Comparison of ENCODE assay signal across 34 cellular contexts in genomic region chr2:109089602-109090300, GRCh38. TPM values are rescaled to one million over a fixed set of nuclear protein-coding genes. Genes with fewer than 3 reads are reported as not detected.
DNase-seq lines count a peak whose midpoint lies in the region; ATAC-seq, FAIRE-seq and TF ChIP-seq lines count a peak whose summit lies in the region.
"Had no signal": no experiment of that assay in that cellular context is flagged by ENCODE, and none has a peak within 500 bp of the region (broad histone marks: within the 10 kb centered on the region; RNA-seq: fewer than 3 reads in every experiment).

No MANE protein-coding gene starts in this region.

- H3K27me3 ChIP-seq in PC-3 (ENCODE audit: low read length) (no peaks in the 10 kb centered on the region), MG63 (no peaks in the 10 kb centered on the region)
- H3K27me3 ChIP-seq: Peyer's patch, SJCRH30, testis, vagina had no signal

- intact Hi-C loops in PC-3 (cut with micrococcal nuclease) (no loop called here), left cardiac atrium (cut with DNase I) (no loop called here)

- H3K27ac ChIP-seq in PC-3 (ENCODE audit: low read length) = no peak overlapping the region
- H3K27ac ChIP-seq: 22Rv1, Peyer's patch, psoas muscle, SJCRH30, testis, vagina had no signal

- H3K4me3 Mint-ChIP-seq in activated CD8-positive, alpha-beta memory T cell treated with anti-CD3 and anti-CD28 coated beads, Interleukin-2, amount 10 ng/mL, durations not matched to agents 7 days and 5 days = no peak overlapping the region
- H3K4me3 Mint-ChIP-seq: activated naive CD4-positive, alpha-beta T cell treated with anti-CD3 and anti-CD28 coated beads, Interleukin-2, amount 50 U/mL, for 24 hours; CD4-positive, alpha-beta T cell; H9; immature natural killer cell had no signal

- H4K20me1 ChIP-seq in PC-3 (ENCODE audit: low read length) = no peaks in the 10 kb centered on the region

- H3K4me3 ChIP-seq in PC-3 (ENCODE audit: low read length) (no peak overlapping the region), fibroblast of mammary gland (ENCODE audit: control insufficient read depth, low read depth, low read length) (no peak overlapping the region), MG63 (no peak overlapping the region)
- H3K4me3 ChIP-seq: Peyer's patch, psoas muscle, SJCRH30, testis, vagina had no signal

- CTCF ChIA-PET in activated CD8-positive, alpha-beta memory T cell treated with anti-CD3 and anti-CD28 coated beads, Interleukin-2, amount 10 ng/mL, durations not matched to agents 7 days and 5 days (lab: Charles Lee) = no interaction called here
- CTCF ChIA-PET in PC-3 (lab: Charles Lee) = no interaction called here

- DNase-seq in activated CD8-positive, alpha-beta memory T cell treated with anti-CD3 and anti-CD28 coated beads, Interleukin-2, amount 50 U/mL, for 48 hours = peak; percentile 15
- DNase-seq in activated CD8-positive, alpha-beta memory T cell treated with anti-CD3 and anti-CD28 coated beads, Interleukin-2, amount 10 ng/mL, durations not matched to agents 7 days and 5 days = no peak
- DNase-seq in PC-3 (peak; percentile 15), fibroblast of mammary gland (ENCODE audit: low read depth) (peak; percentile 10), D721Med (ENCODE audit: insufficient read length, low spot score) (no peak), left cardiac atrium (no peak), MG63 (no peak)
- DNase-seq: activated CD4-positive, alpha-beta T cell treated with anti-CD3 and anti-CD28 coated beads, Interleukin-2, amount 50 U/mL, for 4 hours; activated CD4-positive, CD25-positive, alpha-beta regulatory T cell; activated CD8-positive, alpha-beta memory T cell treated with anti-CD3 and anti-CD28 coated beads, Interleukin-2, amount 50 U/mL, for 4 hours; amygdala; CD4-positive, alpha-beta T cell; effector memory CD4-positive, alpha-beta T cell; H9; hippocampal formation; immature natural killer cell; Karpas-422; mesenchymal stem cell; NCI-H1092 treated with DMSO at 0.1 percent for 48 hours; NCI-H1930; NCI-H526 treated with DMSO at 0.1 percent for 48 hours; Peyer's patch; psoas muscle; SJCRH30; stimulated activated CD4-positive, alpha-beta T cell treated with anti-CD3 and anti-CD28 coated beads, Interleukin-15, amount 100 ng/mL, for 24 hours; stimulated activated naive CD4-positive, alpha-beta T cell; T-helper 1 cell; testis had no signal

- peaks cover 8% of the 10 kb centered on the region; the same call in 1 of the 2 replicates for H3K9me3 ChIP-seq in PC-3 (ENCODE audit: low read length)
- H3K9me3 ChIP-seq in MG63 = no peaks in the 10 kb centered on the region
- H3K9me3 ChIP-seq: Peyer's patch, psoas muscle, SJCRH30, testis, vagina had no signal

- POLR2A ChIA-PET in PC-3 (lab: Charles Lee; ENCODE audit: unreplicated experiment) = no interaction called here

- no peak overlapping the region for H3K4me2 ChIP-seq in PC-3 (ENCODE audit: low read length)

- no peaks in the 10 kb centered on the region for H3K9me3 Mint-ChIP-seq in activated CD8-positive, alpha-beta memory T cell treated with anti-CD3 and anti-CD28 coated beads, Interleukin-2, amount 10 ng/mL, durations not matched to agents 7 days and 5 days (ENCODE audit: low read depth)
- H3K9me3 Mint-ChIP-seq: activated naive CD4-positive, alpha-beta T cell treated with anti-CD3 and anti-CD28 coated beads, Interleukin-2, amount 50 U/mL, for 24 hours; immature natural killer cell had no signal

- H2AFZ ChIP-seq in PC-3 (ENCODE audit: low read length) = no peak overlapping the region

- no TSS peak for BruUV-seq in PC-3 (replicated peaks; lab: Mats Ljungman, UMichigan)

- H3K4me1 ChIP-seq in PC-3 (ENCODE audit: insufficient read depth, low read length) = no peaks in the 10 kb centered on the region
- H3K4me1 ChIP-seq: Peyer's patch, psoas muscle, SJCRH30, testis, vagina had no signal

- H3K27ac Mint-ChIP-seq in activated CD8-positive, alpha-beta memory T cell treated with anti-CD3 and anti-CD28 coated beads, Interleukin-2, amount 10 ng/mL, durations not matched to agents 7 days and 5 days = no peak overlapping the region
- H3K27ac Mint-ChIP-seq: activated naive CD4-positive, alpha-beta T cell treated with anti-CD3 and anti-CD28 coated beads, Interleukin-2, amount 50 U/mL, for 24 hours; CD4-positive, alpha-beta T cell; H9; immature natural killer cell had no signal

- H3K27me3 Mint-ChIP-seq in activated CD8-positive, alpha-beta memory T cell treated with anti-CD3 and anti-CD28 coated beads, Interleukin-2, amount 10 ng/mL, durations not matched to agents 7 days and 5 days = no peaks in the 10 kb centered on the region
- H3K27me3 Mint-ChIP-seq: activated naive CD4-positive, alpha-beta T cell treated with anti-CD3 and anti-CD28 coated beads, Interleukin-2, amount 50 U/mL, for 24 hours; CD4-positive, alpha-beta T cell had no signal

- H3K9me2 ChIP-seq in PC-3 (replicated peaks; ENCODE audit: low read length) = no peaks in the 10 kb centered on the region

- H3K36me3 ChIP-seq in PC-3 (ENCODE audit: low read depth, low read length) (no peaks in the 10 kb centered on the region), MG63 (no peaks in the 10 kb centered on the region)
- H3K36me3 ChIP-seq: Peyer's patch, SJCRH30, vagina had no signal

- H3K4me1 Mint-ChIP-seq in activated CD8-positive, alpha-beta memory T cell treated with anti-CD3 and anti-CD28 coated beads, Interleukin-2, amount 10 ng/mL, durations not matched to agents 7 days and 5 days = peaks cover 2% of the 10 kb centered on the region
- H3K4me1 Mint-ChIP-seq: H9, immature natural killer cell had no signal

- no peak for FAIRE-seq in D721Med (lab: Jason Lieb, UNC)
- FAIRE-seq: bronchial epithelial cell had no signal

- H3F3A ChIP-seq in PC-3 (ENCODE audit: low read length, unreplicated experiment) = no peaks in the 10 kb centered on the region

- TF ChIP-seq CTCF in PC-3 (conservative IDR thresholded peaks at IDR 0.05; ENCODE audit: low read depth, low read length) (no peak), fibroblast of mammary gland (conservative IDR thresholded peaks at IDR 0.05; ENCODE audit: control insufficient read depth, insufficient read depth, low read depth, low read length) (no peak), D721Med (IDR thresholded peaks at IDR 0.05; ENCODE audit: insufficient read depth, missing control alignments) (no peak)

- no peaks in the 10 kb centered on the region for H3K36me3 Mint-ChIP-seq in activated CD8-positive, alpha-beta memory T cell treated with anti-CD3 and anti-CD28 coated beads, Interleukin-2, amount 10 ng/mL, durations not matched to agents 7 days and 5 days
- H3K36me3 Mint-ChIP-seq: immature natural killer cell had no signal

- H3K9ac ChIP-seq in PC-3 (ENCODE audit: low read length) = no peak overlapping the region

- ATAC-seq in activated CD8-positive, alpha-beta memory T cell treated with anti-CD3 and anti-CD28 coated beads, Interleukin-2, amount 10 ng/mL, durations not matched to agents 7 days and 5 days = no peak
- ATAC-seq in PC-3 (no peak), GM21576 (IDR thresholded peaks at IDR 0.05; ENCODE audit: unreplicated experiment) (no peak), left cardiac atrium (no peak)
- ATAC-seq: left lobe of liver, psoas muscle had no signal

- H3K79me2 ChIP-seq in PC-3 (ENCODE audit: low read length) = no peaks in the 10 kb centered on the region

RNA-seq across cellular contexts. Expression of gene SH3RF3, which starts 39.3 kb away (rescaled TPM):
- total RNA-seq in activated CD8-positive, alpha-beta memory T cell treated with anti-CD3 and anti-CD28 coated beads, Interleukin-2, amount 10 ng/mL, durations not matched to agents 7 days and 5 days = under 1 TPM; 0.05 to 0.06 TPM
- 11.7 and 16.3 TPM in 2 replicates for total RNA-seq in PC-3 (2014; rRNA removed)
- 1 to 10 TPM; 8.8 to 9.4 TPM for total RNA-seq in left cardiac atrium
- 0.22 and 0.82 TPM in 2 replicates for total RNA-seq in MG63 (2014; rRNA removed; shearing (Covaris generic); ENCODE audit: low replicate concordance)

Comparison
In these comparisons a context has a peak if more than half of its experiments do, and no peak if none do; other contexts are left out.
1. DNase-seq: peak in activated CD8-positive, alpha-beta memory T cell treated with anti-CD3 and anti-CD28 coated beads, Interleukin-2, amount 50 U/mL, for 48 hours (single experiment), PC-3 (single experiment) and fibroblast of mammary gland (single experiment); none in activated CD8-positive, alpha-beta memory T cell treated with anti-CD3 and anti-CD28 coated beads, Interleukin-2, amount 10 ng/mL, durations not matched to agents 7 days and 5 days (single experiment), D721Med (single experiment), left cardiac atrium (single experiment) and MG63 (single experiment).